In the genomic region with DNA sequence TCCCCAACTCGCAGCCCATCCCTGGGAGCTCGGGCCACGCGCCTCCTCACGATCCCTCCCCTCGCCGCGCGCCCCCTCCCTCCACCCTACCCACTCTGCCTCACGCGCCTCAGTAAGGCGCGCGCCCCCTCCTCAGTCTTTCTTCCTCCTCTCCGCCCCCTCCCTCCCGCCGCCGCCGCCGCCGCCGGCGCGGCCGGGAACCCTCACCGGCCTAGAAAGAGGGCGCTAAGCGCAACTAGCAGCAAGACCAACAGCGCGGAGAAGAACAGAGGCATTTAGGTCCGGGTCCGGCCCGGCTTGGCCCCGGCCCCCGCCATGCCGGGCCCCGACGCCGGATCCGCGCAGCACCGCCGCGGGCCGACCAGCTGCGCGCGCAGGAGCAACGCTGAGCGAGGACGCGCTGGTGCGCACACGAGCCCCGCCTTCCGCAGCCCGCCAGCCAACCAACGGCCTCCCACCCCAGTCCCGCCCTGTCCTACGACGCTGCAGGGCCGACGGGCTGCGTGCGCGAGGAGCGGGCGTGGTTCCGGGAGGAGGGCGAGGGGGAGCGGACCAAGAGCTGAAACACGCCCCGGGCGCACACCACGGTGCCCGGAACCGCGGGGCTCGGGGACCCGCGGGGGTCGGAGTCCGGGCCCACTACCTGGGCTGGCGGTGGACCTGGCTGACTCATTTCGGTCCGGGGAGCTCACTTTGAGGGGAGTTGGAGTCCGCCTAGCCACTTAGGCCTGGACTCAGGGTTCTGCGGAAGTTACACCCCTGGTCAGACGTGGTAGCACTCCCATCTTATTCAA, we compare ENCODE assay signal across 1 cellular context.
TF ChIP-seq lines count a peak whose summit lies in the region.

A gene (minus strand): TSS at position 377 of the 794 bp plus-strand sequence. CDS start 102 bp downstream, at position 275.

TF ChIP-seq in K562, 482 proteins besides CTCF, POLR2A, EP300 and RAD21 (continued from another document):
- TF ChIP-seq, protein P1, sequence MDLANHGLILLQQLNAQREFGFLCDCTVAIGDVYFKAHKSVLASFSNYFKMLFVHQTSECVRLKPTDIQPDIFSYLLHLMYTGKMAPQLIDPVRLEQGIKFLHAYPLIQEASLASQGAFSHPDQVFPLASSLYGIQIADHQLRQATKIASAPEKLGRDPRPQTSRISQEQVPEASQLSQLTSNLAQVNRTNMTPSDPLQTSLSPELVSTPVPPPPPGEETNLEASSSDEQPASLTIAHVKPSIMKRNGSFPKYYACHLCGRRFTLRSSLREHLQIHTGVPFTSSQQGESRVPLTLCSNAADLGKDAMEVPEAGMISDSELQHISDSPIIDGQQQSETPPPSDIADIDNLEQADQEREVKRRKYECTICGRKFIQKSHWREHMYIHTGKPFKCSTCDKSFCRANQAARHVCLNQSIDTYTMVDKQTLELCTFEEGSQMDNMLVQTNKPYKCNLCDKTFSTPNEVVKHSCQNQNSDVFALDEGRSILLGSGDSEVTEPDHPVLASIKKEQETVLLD (IDR thresholded peaks at IDR 0.05), result peak; percentile 32; the same call in 1 of the 2 replicates
- TF ChIP-seq NFATC3 (IDR thresholded peaks at IDR 0.05), result no peak
- TF ChIP-seq HNRNPLL (IDR thresholded peaks at IDR 0.05; ENCODE audit: low read depth, low read length, poor library complexity, severe bottlenecking), result peak; percentile 89
- TF ChIP-seq TAL1 (IDR thresholded peaks at IDR 0.05), result no peak
- TF ChIP-seq, protein P2, sequence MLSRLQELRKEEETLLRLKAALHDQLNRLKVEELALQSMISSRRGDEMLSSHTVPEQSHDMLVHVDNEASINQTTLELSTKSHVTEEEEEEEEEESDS (CRISPR knock-in tag; IDR thresholded peaks at IDR 0.05), result no peak
- TF ChIP-seq NRF1 (conservative IDR thresholded peaks at IDR 0.05 in 1 of 2, IDR thresholded peaks at IDR 0.05 in 1 of 2), result peak; percentile 93 to 94
- no peak for TF ChIP-seq MCM3 (IDR thresholded peaks at IDR 0.05)
- TF ChIP-seq MEIS2 (IDR thresholded peaks at IDR 0.05; ENCODE audit: partially characterized antibody), result peak; percentile 80
- TF ChIP-seq, protein P3, sequence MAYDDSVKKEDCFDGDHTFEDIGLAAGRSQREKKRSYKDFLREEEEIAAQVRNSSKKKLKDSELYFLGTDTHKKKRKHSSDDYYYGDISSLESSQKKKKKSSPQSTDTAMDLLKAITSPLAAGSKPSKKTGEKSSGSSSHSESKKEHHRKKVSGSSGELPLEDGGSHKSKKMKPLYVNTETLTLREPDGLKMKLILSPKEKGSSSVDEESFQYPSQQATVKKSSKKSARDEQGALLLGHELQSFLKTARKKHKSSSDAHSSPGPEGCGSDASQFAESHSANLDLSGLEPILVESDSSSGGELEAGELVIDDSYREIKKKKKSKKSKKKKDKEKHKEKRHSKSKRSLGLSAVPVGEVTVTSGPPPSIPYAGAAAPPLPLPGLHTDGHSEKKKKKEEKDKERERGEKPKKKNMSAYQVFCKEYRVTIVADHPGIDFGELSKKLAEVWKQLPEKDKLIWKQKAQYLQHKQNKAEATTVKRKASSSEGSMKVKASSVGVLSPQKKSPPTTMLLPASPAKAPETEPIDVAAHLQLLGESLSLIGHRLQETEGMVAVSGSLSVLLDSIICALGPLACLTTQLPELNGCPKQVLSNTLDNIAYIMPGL (CRISPR knock-in tag; IDR thresholded peaks at IDR 0.05), result 0 out of 2 replicates have a peak, but pooled peaks have one; percentile 45
- peak; percentile 5; the same call in 1 of the 2 replicates for TF ChIP-seq E2F3 (CRISPR knock-in tag; IDR thresholded peaks at IDR 0.05)
